8 cellular contexts compared by ENCODE assay signal in genomic region chr13:75482820-75483079, GRCh38. TPM values are rescaled to one million over a fixed set of nuclear protein-coding genes. Genes with fewer than 3 reads are reported as not detected.
DNase-seq lines count a peak whose midpoint lies in the region; ATAC-seq and TF ChIP-seq lines count a peak whose summit lies in the region.

No MANE protein-coding gene starts in this region.

- peak overlapping the region; percentile 84 for H3K4me2 ChIP-seq in SK-N-SH

- H3K27ac ChIP-seq in SK-N-SH (ENCODE audit: low read depth in 2 of 2, low read length in 1 of 2): peak overlapping the region; percentile 57 to 59

- CTCF ChIA-PET in SK-N-SH (lab: Yijun Ruan, JAX): interaction anchor here (0.8 to 7.3 kb wide), 22 partner anchors 9 to 224 kb away, joined by 3 to 76 read pairs (median 5); partner anchors contain the start of genes COMMD6 and UCHL3

- H3K36me3 Mint-ChIP-seq in activated T-helper 1 cell treated with anti-CD3 and anti-CD28 coated beads, Interleukin-12 subunit alpha, Interleukin-12 subunit beta, Interleukin-2, Interleukin-4 antibody, amounts not matched to agents 30 ng/mL and 10 ng/mL and 1 ng/mL, durations not matched to agents 14 hours and 24 hours and 36 hours (ENCODE audit: low read depth): no peaks in the 10 kb centered on the region
- H3K36me3 Mint-ChIP-seq in stimulated activated memory B cell treated with anti-CD40 and anti-IgM and Interleukin-4, amounts not matched to agents 10 μg/mL and 1 μg/mL and 100 μg/mL, for 72 hours: no peaks in the 10 kb centered on the region

- H3K4me3 ChIP-seq in SK-N-SH (ENCODE audit: low read depth in 2 of 2, low read length in 1 of 2) (peak overlapping the region; percentile 83 to 93), iPS-15b (ENCODE audit: low read depth, low read length) (peak overlapping the region; percentile 70)

- TF ChIP-seq CTCF in SK-N-SH (IDR thresholded peaks at IDR 0.05): no peak

- H3K79me2 ChIP-seq in SK-N-SH (ENCODE audit: insufficient read depth): peaks cover 7% of the 10 kb centered on the region

- no peaks in the 10 kb centered on the region for H3K9me3 Mint-ChIP-seq in activated T-helper 1 cell treated with anti-CD3 and anti-CD28 coated beads, Interleukin-12 subunit alpha, Interleukin-12 subunit beta, Interleukin-2, Interleukin-4 antibody, amounts not matched to agents 30 ng/mL and 10 ng/mL and 1 ng/mL, durations not matched to agents 14 hours and 24 hours and 36 hours
- H3K9me3 Mint-ChIP-seq in stimulated activated memory B cell treated with anti-CD40 and anti-IgM and Interleukin-4, amounts not matched to agents 10 μg/mL and 1 μg/mL and 100 μg/mL, for 72 hours: no peaks in the 10 kb centered on the region

- peak overlapping the region; percentile 90 for H2AFZ ChIP-seq in SK-N-SH (ENCODE audit: low read depth)

- no peak for DNase-seq in SK-N-SH
- DNase-seq in activated T-helper 1 cell treated with anti-CD3 and anti-CD28 coated beads, Interleukin-12 subunit alpha, Interleukin-12 subunit beta, Interleukin-2, Interleukin-4 antibody, amounts not matched to agents 30 ng/mL and 10 ng/mL and 1 ng/mL, durations not matched to agents 14 hours and 24 hours and 36 hours (ENCODE audit: low spot score): no peak
- no peak for DNase-seq in NCI-H2107 treated with DMSO at 0.1 percent for 48 hours (lab: John Stamatoyannopoulos, UW; ENCODE audit: unreplicated experiment)
- no peak for DNase-seq in cortex of kidney (lab: John Stamatoyannopoulos, UW)
- no peak for DNase-seq in effector CD4-positive, alpha-beta T cell

- H3K4me1 Mint-ChIP-seq in activated T-helper 1 cell treated with anti-CD3 and anti-CD28 coated beads, Interleukin-12 subunit alpha, Interleukin-12 subunit beta, Interleukin-2, Interleukin-4 antibody, amounts not matched to agents 30 ng/mL and 10 ng/mL and 1 ng/mL, durations not matched to agents 14 hours and 24 hours and 36 hours (ENCODE audit: low read depth): peaks cover 50% of the 10 kb centered on the region
- H3K4me1 Mint-ChIP-seq in stimulated activated memory B cell treated with anti-CD40 and anti-IgM and Interleukin-4, amounts not matched to agents 10 μg/mL and 1 μg/mL and 100 μg/mL, for 72 hours: peaks cover 24% of the 10 kb centered on the region

- H3K9ac ChIP-seq in SK-N-SH (peak overlapping the region; percentile 64), iPS-15b (ENCODE audit: low read depth, low read length) (no peak overlapping the region)

- TF ChIP-seq EP300 in SK-N-SH (IDR thresholded peaks at IDR 0.05; ENCODE audit: borderline replicate concordance in 1 of 2, low read depth in 1 of 2, low read length in 1 of 2): no peak

- H3K9me2 ChIP-seq in SK-N-SH: no peaks in the 10 kb centered on the region

- peaks cover 22% of the 10 kb centered on the region for H3F3A ChIP-seq in SK-N-SH (replicated peaks; ENCODE audit: insufficient read depth)

- no peaks in the 10 kb centered on the region for H3K36me3 ChIP-seq in SK-N-SH (replicated peaks in 1 of 2; ENCODE audit: control insufficient read depth in 1 of 2, insufficient read depth in 2 of 2, low read length in 1 of 2)
- H3K36me3 ChIP-seq in iPS-15b (ENCODE audit: control insufficient read depth, insufficient read depth, low read length): no peaks in the 10 kb centered on the region

- H3K27me3 ChIP-seq in SK-N-SH (ENCODE audit: insufficient read depth): no peaks in the 10 kb centered on the region
- peaks cover 6% of the 10 kb centered on the region for H3K27me3 ChIP-seq in iPS-15b (ENCODE audit: control insufficient read depth, insufficient read depth, low read length)

- TF ChIP-seq RAD21 in SK-N-SH (IDR thresholded peaks at IDR 0.05; ENCODE audit: low read length): no peak

- peak overlapping the region; percentile 89 for H3K27ac Mint-ChIP-seq in activated T-helper 1 cell treated with anti-CD3 and anti-CD28 coated beads, Interleukin-12 subunit alpha, Interleukin-12 subunit beta, Interleukin-2, Interleukin-4 antibody, amounts not matched to agents 30 ng/mL and 10 ng/mL and 1 ng/mL, durations not matched to agents 14 hours and 24 hours and 36 hours
- peak overlapping the region; percentile 15 for H3K27ac Mint-ChIP-seq in stimulated activated memory B cell treated with anti-CD40 and anti-IgM and Interleukin-4, amounts not matched to agents 10 μg/mL and 1 μg/mL and 100 μg/mL, for 72 hours

- ATAC-seq in SK-N-SH treated with all-trans-retinoic acid at 6 μM for 48 hours: no peak
- ATAC-seq in stimulated activated memory B cell treated with anti-CD40 and anti-IgM and Interleukin-4, amounts not matched to agents 10 μg/mL and 1 μg/mL and 100 μg/mL, for 72 hours: no peak

- intact Hi-C loops in activated T-helper 1 cell treated with anti-CD3 and anti-CD28 coated beads, Interleukin-12 subunit alpha, Interleukin-12 subunit beta, Interleukin-2, Interleukin-4 antibody, amounts not matched to agents 30 ng/mL and 10 ng/mL and 1 ng/mL, durations not matched to agents 14 hours and 24 hours and 36 hours (cut with micrococcal nuclease): loop anchor here (1.0 to 10.0 kb wide), 7 partner anchors 55 to 1350 kb away; partner anchors contain the start of genes COMMD6, KLF12, LMO7 and UCHL3

- H3K9me3 ChIP-seq in SK-N-SH (no peaks in the 10 kb centered on the region), iPS-15b (ENCODE audit: control insufficient read depth, insufficient read depth, low read length) (no peaks in the 10 kb centered on the region)

- H3K4me1 ChIP-seq in SK-N-SH (ENCODE audit: control insufficient read depth in 1 of 2, insufficient read depth in 2 of 2, low read depth in 1 of 2, low read length in 1 of 2): peaks cover 3 to 12% of the 10 kb centered on the region in 2 experiments; a peak in 3 of 4 replicates
- H3K4me1 ChIP-seq in iPS-15b (ENCODE audit: control insufficient read depth, insufficient read depth, low read length): no peaks in the 10 kb centered on the region

- WGBS in SK-N-SH (ENCODE audit: low lambda C conversion rate): 0% methylated on average over 1 of the region's 1 CpG

- H3K27me3 Mint-ChIP-seq in activated T-helper 1 cell treated with anti-CD3 and anti-CD28 coated beads, Interleukin-12 subunit alpha, Interleukin-12 subunit beta, Interleukin-2, Interleukin-4 antibody, amounts not matched to agents 30 ng/mL and 10 ng/mL and 1 ng/mL, durations not matched to agents 14 hours and 24 hours and 36 hours (ENCODE audit: insufficient read depth): peaks cover 49% of the 10 kb centered on the region
- H3K27me3 Mint-ChIP-seq in stimulated activated memory B cell treated with anti-CD40 and anti-IgM and Interleukin-4, amounts not matched to agents 10 μg/mL and 1 μg/mL and 100 μg/mL, for 72 hours: peaks cover 85% of the 10 kb centered on the region

- H4K20me1 ChIP-seq in SK-N-SH (ENCODE audit: insufficient read depth): peaks cover 3% of the 10 kb centered on the region; the same call in 1 of the 2 replicates

- POLR2A ChIA-PET in SK-N-SH (lab: Yijun Ruan, JAX): no interaction called here

- peak overlapping the region; percentile 99 for H3K4me3 Mint-ChIP-seq in activated T-helper 1 cell treated with anti-CD3 and anti-CD28 coated beads, Interleukin-12 subunit alpha, Interleukin-12 subunit beta, Interleukin-2, Interleukin-4 antibody, amounts not matched to agents 30 ng/mL and 10 ng/mL and 1 ng/mL, durations not matched to agents 14 hours and 24 hours and 36 hours
- H3K4me3 Mint-ChIP-seq in stimulated activated memory B cell treated with anti-CD40 and anti-IgM and Interleukin-4, amounts not matched to agents 10 μg/mL and 1 μg/mL and 100 μg/mL, for 72 hours: peak overlapping the region; percentile 98

TF ChIP-seq in SK-N-SH, 30 proteins besides CTCF, POLR2A, EP300 and RAD21 (continues in another document):
- TF ChIP-seq MXI1 (IDR thresholded peaks at IDR 0.05; ENCODE audit: low read depth, low read length): no peak
- no peak for TF ChIP-seq CHD2 (IDR thresholded peaks at IDR 0.05; ENCODE audit: low read length, partially characterized antibody)
- no peak for TF ChIP-seq RXRA (IDR thresholded peaks at IDR 0.05; ENCODE audit: borderline replicate concordance, low read depth)
- TF ChIP-seq TEAD4 (IDR thresholded peaks at IDR 0.05; ENCODE audit: borderline replicate concordance, insufficient read depth): no peak
- TF ChIP-seq YY1 (IDR thresholded peaks at IDR 0.05; ENCODE audit: low read depth): no peak
- no peak for TF ChIP-seq FOXJ3 (CRISPR knock-in tag; IDR thresholded peaks at IDR 0.05)
- no peak for TF ChIP-seq RCOR1 (IDR thresholded peaks at IDR 0.05; ENCODE audit: low read length)
- TF ChIP-seq SIN3A (IDR thresholded peaks at IDR 0.05; ENCODE audit: borderline replicate concordance, low read depth, low read length): no peak
- TF ChIP-seq FOSL2 (IDR thresholded peaks at IDR 0.05; ENCODE audit: borderline replicate concordance, low read depth): no peak
- no peak for TF ChIP-seq POLR2AphosphoS5 (IDR thresholded peaks at IDR 0.05; ENCODE audit: low read depth, low read length)

TF ChIP-seq in SK-N-SH treated with all-trans-retinoic acid at 6 μM for 48 hours, 23 proteins besides CTCF, POLR2A, EP300 and RAD21:
- no peak for TF ChIP-seq RARB (CRISPR knock-in tag; IDR thresholded peaks at IDR 0.05)

RNA-seq across cellular contexts. Expression of gene TBC1D4, which starts 0.8 kb away (rescaled TPM):
- polyA plus RNA-seq in SK-N-SH (2012; rRNA removed): 8.8 and 10.4 TPM in 2 replicates
- 6.4 and 6.6 TPM in 2 replicates for polyA plus RNA-seq in SK-N-SH (2012; cell fraction: cytosol; rRNA removed)
- polyA plus RNA-seq in SK-N-SH (2012; cell fraction: nucleus; rRNA removed): 18.5 and 26.1 TPM in 2 replicates
- total RNA-seq in activated T-helper 1 cell treated with anti-CD3 and anti-CD28 coated beads, Interleukin-12 subunit alpha, Interleukin-12 subunit beta, Interleukin-2, Interleukin-4 antibody, amounts not matched to agents 30 ng/mL and 10 ng/mL and 1 ng/mL, durations not matched to agents 14 hours and 24 hours and 36 hours: 66.6 and 73.5 TPM in 2 replicates

RNA-seq across cellular contexts. Expression of gene COMMD6, which starts 54.9 kb away (rescaled TPM):
- 73.7 and 76.9 TPM in 2 replicates for polyA plus RNA-seq in SK-N-SH (2012; rRNA removed)
- 103 and 199 TPM in 2 replicates for polyA plus RNA-seq in SK-N-SH (2012; cell fraction: cytosol; rRNA removed)
- polyA plus RNA-seq in SK-N-SH (2012; cell fraction: nucleus; rRNA removed): 24.3 and 32.0 TPM in 2 replicates
- 87.1 and 88.7 TPM in 2 replicates for total RNA-seq in activated T-helper 1 cell treated with anti-CD3 and anti-CD28 coated beads, Interleukin-12 subunit alpha, Interleukin-12 subunit beta, Interleukin-2, Interleukin-4 antibody, amounts not matched to agents 30 ng/mL and 10 ng/mL and 1 ng/mL, durations not matched to agents 14 hours and 24 hours and 36 hours
